Comparison of ENCODE assay signal across 2 cellular contexts in the genomic region with DNA sequence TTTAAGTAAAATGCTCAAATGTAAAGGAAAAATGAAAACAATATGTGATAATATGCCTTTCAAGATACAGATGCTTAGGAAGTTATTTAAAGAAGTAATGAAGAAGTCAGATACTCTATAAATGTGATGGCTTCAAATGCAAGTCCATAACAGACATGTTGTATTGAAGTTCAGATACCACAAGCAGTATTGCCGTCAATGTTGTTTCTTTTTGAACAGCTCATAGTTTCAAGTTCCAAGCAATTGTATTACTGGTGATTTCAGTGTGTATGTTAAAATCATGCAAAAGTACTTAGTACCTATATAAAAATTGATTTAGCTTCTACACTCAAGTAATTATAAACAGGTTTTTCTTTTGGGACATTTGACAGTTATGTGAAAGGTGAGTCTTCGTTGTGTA.
TF ChIP-seq lines count a peak whose summit lies in the region.

No MANE protein-coding gene starts in this region.

TF ChIP-seq in WTC11, 78 proteins besides CTCF, POLR2A, EP300 and RAD21 (continued from another document):
- TF ChIP-seq, protein P1, sequence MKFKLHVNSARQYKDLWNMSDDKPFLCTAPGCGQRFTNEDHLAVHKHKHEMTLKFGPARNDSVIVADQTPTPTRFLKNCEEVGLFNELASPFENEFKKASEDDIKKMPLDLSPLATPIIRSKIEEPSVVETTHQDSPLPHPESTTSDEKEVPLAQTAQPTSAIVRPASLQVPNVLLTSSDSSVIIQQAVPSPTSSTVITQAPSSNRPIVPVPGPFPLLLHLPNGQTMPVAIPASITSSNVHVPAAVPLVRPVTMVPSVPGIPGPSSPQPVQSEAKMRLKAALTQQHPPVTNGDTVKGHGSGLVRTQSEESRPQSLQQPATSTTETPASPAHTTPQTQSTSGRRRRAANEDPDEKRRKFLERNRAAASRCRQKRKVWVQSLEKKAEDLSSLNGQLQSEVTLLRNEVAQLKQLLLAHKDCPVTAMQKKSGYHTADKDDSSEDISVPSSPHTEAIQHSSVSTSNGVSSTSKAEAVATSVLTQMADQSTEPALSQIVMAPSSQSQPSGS (CRISPR knock-in tag; IDR thresholded peaks at IDR 0.05; ENCODE audit: borderline replicate concordance, low read depth), result no peak
- TF ChIP-seq NR2C2 (CRISPR knock-in tag; IDR thresholded peaks at IDR 0.05), result no peak
- TF ChIP-seq, protein P2, sequence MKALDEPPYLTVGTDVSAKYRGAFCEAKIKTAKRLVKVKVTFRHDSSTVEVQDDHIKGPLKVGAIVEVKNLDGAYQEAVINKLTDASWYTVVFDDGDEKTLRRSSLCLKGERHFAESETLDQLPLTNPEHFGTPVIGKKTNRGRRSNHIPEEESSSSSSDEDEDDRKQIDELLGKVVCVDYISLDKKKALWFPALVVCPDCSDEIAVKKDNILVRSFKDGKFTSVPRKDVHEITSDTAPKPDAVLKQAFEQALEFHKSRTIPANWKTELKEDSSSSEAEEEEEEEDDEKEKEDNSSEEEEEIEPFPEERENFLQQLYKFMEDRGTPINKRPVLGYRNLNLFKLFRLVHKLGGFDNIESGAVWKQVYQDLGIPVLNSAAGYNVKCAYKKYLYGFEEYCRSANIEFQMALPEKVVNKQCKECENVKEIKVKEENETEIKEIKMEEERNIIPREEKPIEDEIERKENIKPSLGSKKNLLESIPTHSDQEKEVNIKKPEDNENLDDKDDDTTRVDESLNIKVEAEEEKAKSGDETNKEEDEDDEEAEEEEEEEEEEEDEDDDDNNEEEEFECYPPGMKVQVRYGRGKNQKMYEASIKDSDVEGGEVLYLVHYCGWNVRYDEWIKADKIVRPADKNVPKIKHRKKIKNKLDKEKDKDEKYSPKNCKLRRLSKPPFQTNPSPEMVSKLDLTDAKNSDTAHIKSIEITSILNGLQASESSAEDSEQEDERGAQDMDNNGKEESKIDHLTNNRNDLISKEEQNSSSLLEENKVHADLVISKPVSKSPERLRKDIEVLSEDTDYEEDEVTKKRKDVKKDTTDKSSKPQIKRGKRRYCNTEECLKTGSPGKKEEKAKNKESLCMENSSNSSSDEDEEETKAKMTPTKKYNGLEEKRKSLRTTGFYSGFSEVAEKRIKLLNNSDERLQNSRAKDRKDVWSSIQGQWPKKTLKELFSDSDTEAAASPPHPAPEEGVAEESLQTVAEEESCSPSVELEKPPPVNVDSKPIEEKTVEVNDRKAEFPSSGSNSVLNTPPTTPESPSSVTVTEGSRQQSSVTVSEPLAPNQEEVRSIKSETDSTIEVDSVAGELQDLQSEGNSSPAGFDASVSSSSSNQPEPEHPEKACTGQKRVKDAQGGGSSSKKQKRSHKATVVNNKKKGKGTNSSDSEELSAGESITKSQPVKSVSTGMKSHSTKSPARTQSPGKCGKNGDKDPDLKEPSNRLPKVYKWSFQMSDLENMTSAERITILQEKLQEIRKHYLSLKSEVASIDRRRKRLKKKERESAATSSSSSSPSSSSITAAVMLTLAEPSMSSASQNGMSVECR (CRISPR knock-in tag; IDR thresholded peaks at IDR 0.05; ENCODE audit: borderline replicate concordance), result no peak
- TF ChIP-seq SOX15 (CRISPR knock-in tag; IDR thresholded peaks at IDR 0.05), result no peak
- no peak for TF ChIP-seq TEAD1 (CRISPR knock-in tag; IDR thresholded peaks at IDR 0.05)
- TF ChIP-seq NFYB (CRISPR knock-in tag; conservative IDR thresholded peaks at IDR 0.05; ENCODE audit: low read depth), result no peak
- TF ChIP-seq, protein P3, sequence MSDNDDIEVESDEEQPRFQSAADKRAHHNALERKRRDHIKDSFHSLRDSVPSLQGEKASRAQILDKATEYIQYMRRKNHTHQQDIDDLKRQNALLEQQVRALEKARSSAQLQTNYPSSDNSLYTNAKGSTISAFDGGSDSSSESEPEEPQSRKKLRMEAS (CRISPR knock-in tag; IDR thresholded peaks at IDR 0.05), result no peak
- no peak for TF ChIP-seq HMGA2 (CRISPR knock-in tag; IDR thresholded peaks at IDR 0.05)
- no peak for TF ChIP-seq NR1H2 (CRISPR knock-in tag; IDR thresholded peaks at IDR 0.05)
- TF ChIP-seq ZNF396 (CRISPR knock-in tag; IDR thresholded peaks at IDR 0.05; ENCODE audit: borderline replicate concordance), result no peak
- TF ChIP-seq, protein P4, sequence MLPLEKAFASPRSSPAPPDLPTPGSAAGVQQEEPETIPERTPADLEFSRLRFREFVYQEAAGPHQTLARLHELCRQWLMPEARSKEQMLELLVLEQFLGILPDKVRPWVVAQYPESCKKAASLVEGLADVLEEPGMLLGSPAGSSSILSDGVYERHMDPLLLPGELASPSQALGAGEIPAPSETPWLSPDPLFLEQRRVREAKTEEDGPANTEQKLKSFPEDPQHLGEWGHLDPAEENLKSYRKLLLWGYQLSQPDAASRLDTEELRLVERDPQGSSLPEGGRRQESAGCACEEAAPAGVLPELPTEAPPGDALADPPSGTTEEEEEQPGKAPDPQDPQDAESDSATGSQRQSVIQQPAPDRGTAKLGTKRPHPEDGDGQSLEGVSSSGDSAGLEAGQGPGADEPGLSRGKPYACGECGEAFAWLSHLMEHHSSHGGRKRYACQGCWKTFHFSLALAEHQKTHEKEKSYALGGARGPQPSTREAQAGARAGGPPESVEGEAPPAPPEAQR (CRISPR knock-in tag; IDR thresholded peaks at IDR 0.05), result no peak
- no peak for TF ChIP-seq RORB (CRISPR knock-in tag; IDR thresholded peaks at IDR 0.05)
- TF ChIP-seq TEAD4 (CRISPR knock-in tag; IDR thresholded peaks at IDR 0.05), result no peak
- TF ChIP-seq, protein P5, sequence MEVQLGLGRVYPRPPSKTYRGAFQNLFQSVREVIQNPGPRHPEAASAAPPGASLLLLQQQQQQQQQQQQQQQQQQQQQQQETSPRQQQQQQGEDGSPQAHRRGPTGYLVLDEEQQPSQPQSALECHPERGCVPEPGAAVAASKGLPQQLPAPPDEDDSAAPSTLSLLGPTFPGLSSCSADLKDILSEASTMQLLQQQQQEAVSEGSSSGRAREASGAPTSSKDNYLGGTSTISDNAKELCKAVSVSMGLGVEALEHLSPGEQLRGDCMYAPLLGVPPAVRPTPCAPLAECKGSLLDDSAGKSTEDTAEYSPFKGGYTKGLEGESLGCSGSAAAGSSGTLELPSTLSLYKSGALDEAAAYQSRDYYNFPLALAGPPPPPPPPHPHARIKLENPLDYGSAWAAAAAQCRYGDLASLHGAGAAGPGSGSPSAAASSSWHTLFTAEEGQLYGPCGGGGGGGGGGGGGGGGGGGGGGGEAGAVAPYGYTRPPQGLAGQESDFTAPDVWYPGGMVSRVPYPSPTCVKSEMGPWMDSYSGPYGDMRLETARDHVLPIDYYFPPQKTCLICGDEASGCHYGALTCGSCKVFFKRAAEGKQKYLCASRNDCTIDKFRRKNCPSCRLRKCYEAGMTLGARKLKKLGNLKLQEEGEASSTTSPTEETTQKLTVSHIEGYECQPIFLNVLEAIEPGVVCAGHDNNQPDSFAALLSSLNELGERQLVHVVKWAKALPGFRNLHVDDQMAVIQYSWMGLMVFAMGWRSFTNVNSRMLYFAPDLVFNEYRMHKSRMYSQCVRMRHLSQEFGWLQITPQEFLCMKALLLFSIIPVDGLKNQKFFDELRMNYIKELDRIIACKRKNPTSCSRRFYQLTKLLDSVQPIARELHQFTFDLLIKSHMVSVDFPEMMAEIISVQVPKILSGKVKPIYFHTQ (CRISPR knock-in tag; IDR thresholded peaks at IDR 0.05), result no peak
- no peak for TF ChIP-seq TCF7 (CRISPR knock-in tag; IDR thresholded peaks at IDR 0.05; ENCODE audit: low read depth)

TF ChIP-seq in neural cell, 6 proteins besides CTCF, POLR2A, EP300 and RAD21:
- TF ChIP-seq, protein P6, sequence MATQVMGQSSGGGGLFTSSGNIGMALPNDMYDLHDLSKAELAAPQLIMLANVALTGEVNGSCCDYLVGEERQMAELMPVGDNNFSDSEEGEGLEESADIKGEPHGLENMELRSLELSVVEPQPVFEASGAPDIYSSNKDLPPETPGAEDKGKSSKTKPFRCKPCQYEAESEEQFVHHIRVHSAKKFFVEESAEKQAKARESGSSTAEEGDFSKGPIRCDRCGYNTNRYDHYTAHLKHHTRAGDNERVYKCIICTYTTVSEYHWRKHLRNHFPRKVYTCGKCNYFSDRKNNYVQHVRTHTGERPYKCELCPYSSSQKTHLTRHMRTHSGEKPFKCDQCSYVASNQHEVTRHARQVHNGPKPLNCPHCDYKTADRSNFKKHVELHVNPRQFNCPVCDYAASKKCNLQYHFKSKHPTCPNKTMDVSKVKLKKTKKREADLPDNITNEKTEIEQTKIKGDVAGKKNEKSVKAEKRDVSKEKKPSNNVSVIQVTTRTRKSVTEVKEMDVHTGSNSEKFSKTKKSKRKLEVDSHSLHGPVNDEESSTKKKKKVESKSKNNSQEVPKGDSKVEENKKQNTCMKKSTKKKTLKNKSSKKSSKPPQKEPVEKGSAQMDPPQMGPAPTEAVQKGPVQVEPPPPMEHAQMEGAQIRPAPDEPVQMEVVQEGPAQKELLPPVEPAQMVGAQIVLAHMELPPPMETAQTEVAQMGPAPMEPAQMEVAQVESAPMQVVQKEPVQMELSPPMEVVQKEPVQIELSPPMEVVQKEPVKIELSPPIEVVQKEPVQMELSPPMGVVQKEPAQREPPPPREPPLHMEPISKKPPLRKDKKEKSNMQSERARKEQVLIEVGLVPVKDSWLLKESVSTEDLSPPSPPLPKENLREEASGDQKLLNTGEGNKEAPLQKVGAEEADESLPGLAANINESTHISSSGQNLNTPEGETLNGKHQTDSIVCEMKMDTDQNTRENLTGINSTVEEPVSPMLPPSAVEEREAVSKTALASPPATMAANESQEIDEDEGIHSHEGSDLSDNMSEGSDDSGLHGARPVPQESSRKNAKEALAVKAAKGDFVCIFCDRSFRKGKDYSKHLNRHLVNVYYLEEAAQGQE (IDR thresholded peaks at IDR 0.05; ENCODE audit: borderline replicate concordance), result no peak
- TF ChIP-seq MXI1 (conservative IDR thresholded peaks at IDR 0.05; ENCODE audit: poor library complexity, severe bottlenecking), result no peak
- no peak for TF ChIP-seq POLR2AphosphoS5 (IDR thresholded peaks at IDR 0.05)
- no peak for TF ChIP-seq SMC3 (conservative IDR thresholded peaks at IDR 0.05; ENCODE audit: poor library complexity)
- no peak for TF ChIP-seq TAF1 (IDR thresholded peaks at IDR 0.05; ENCODE audit: low read depth)
- no peak for TF ChIP-seq EZH2 (IDR thresholded peaks at IDR 0.05; ENCODE audit: borderline replicate concordance, insufficient read depth, low read length, poor library complexity, severe bottlenecking)
TF ChIP-seq in neural cell: peak in this region for 0.
